In genomic region chr7:99331002-99331401, GRCh38 we compare ENCODE assay signal across 13 cellular contexts. TPM values are rescaled to one million over a fixed set of nuclear protein-coding genes. Genes with fewer than 3 reads are reported as not detected.
DNase-seq lines count a peak whose midpoint lies in the region; ATAC-seq lines count a peak whose summit lies in the region.
"Had no signal": no experiment of that assay in that cellular context is flagged by ENCODE, and none has a peak within 500 bp of the region (broad histone marks: within the 10 kb centered on the region; RNA-seq: fewer than 3 reads in every experiment).

No MANE protein-coding gene starts in this region.

- no peak overlapping the region for H3K4me3 Mint-ChIP-seq in activated naive CD4-positive, alpha-beta T cell treated with anti-CD3 and anti-CD28 coated beads, Interleukin-2, amount 10 ng/mL, durations not matched to agents 7 days and 5 days
- no peak overlapping the region for H3K4me3 Mint-ChIP-seq in stimulated activated naive B cell treated with anti-CD40 and anti-IgM and Interleukin-4, amounts not matched to agents 10 μg/mL and 1 μg/mL and 100 μg/mL, for 72 hours

- ATAC-seq in esophagus mucosa, result peak; percentile 72
- no peak for ATAC-seq in stimulated activated naive B cell treated with anti-CD40 and anti-IgM and Interleukin-4, amounts not matched to agents 10 μg/mL and 1 μg/mL and 100 μg/mL, for 72 hours (replicated peaks)
- no peak for ATAC-seq in HG02610 (IDR thresholded peaks at IDR 0.05; ENCODE audit: unreplicated experiment)

- H3K36me3 ChIP-seq in SK-N-MC (ENCODE audit: insufficient read depth, low read length), result peaks cover 44% of the 10 kb centered on the region

- H3K4me1 Mint-ChIP-seq in activated naive CD4-positive, alpha-beta T cell treated with anti-CD3 and anti-CD28 coated beads, Interleukin-2, amount 10 ng/mL, durations not matched to agents 7 days and 5 days, result peaks cover 55% of the 10 kb centered on the region
- peaks cover 15 to 45% of the 10 kb centered on the region in 2 donors for H3K4me1 Mint-ChIP-seq in stimulated activated naive B cell treated with anti-CD40 and anti-IgM and Interleukin-4, amounts not matched to agents 10 μg/mL and 1 μg/mL and 100 μg/mL, for 72 hours

- peak overlapping the region; percentile 73 for H3K27ac ChIP-seq in SK-N-MC

- CTCF ChIA-PET in activated naive CD4-positive, alpha-beta T cell treated with anti-CD3 and anti-CD28 coated beads, Interleukin-2, amount 10 ng/mL, durations not matched to agents 7 days and 5 days (lab: Charles Lee), result interaction anchor here (1.2 kb wide), 1 partner anchor 21 kb away, joined by 3 read pairs; no protein-coding TSS in a partner anchor

- no peaks in the 10 kb centered on the region for H3K27me3 Mint-ChIP-seq in activated naive CD4-positive, alpha-beta T cell treated with anti-CD3 and anti-CD28 coated beads, Interleukin-2, amount 10 ng/mL, durations not matched to agents 7 days and 5 days
- no peaks in the 10 kb centered on the region for H3K27me3 Mint-ChIP-seq in stimulated activated naive B cell treated with anti-CD40 and anti-IgM and Interleukin-4, amounts not matched to agents 10 μg/mL and 1 μg/mL and 100 μg/mL, for 72 hours
- H3K27me3 Mint-ChIP-seq: dendritic cell treated with granulocyte-macrophage colony-stimulating factor and Interleukin-4, amounts not matched to agents 40 ng/mL and 50 ng/mL, for 4 days; naive B cell had no signal

- H3K36me3 Mint-ChIP-seq in activated naive CD4-positive, alpha-beta T cell treated with anti-CD3 and anti-CD28 coated beads, Interleukin-2, amount 10 ng/mL, durations not matched to agents 7 days and 5 days, result peaks cover 22% of the 10 kb centered on the region
- peaks cover 15 to 33% of the 10 kb centered on the region in 2 donors for H3K36me3 Mint-ChIP-seq in stimulated activated naive B cell treated with anti-CD40 and anti-IgM and Interleukin-4, amounts not matched to agents 10 μg/mL and 1 μg/mL and 100 μg/mL, for 72 hours

- H3K4me3 ChIP-seq in SK-N-MC, result no peak overlapping the region

- peak overlapping the region; percentile 88 for H3K27ac Mint-ChIP-seq in activated naive CD4-positive, alpha-beta T cell treated with anti-CD3 and anti-CD28 coated beads, Interleukin-2, amount 10 ng/mL, durations not matched to agents 7 days and 5 days
- peak overlapping the region; percentile 25 for H3K27ac Mint-ChIP-seq in stimulated activated naive B cell treated with anti-CD40 and anti-IgM and Interleukin-4, amounts not matched to agents 10 μg/mL and 1 μg/mL and 100 μg/mL, for 72 hours

- no peaks in the 10 kb centered on the region for H3K9me3 Mint-ChIP-seq in activated naive CD4-positive, alpha-beta T cell treated with anti-CD3 and anti-CD28 coated beads, Interleukin-2, amount 10 ng/mL, durations not matched to agents 7 days and 5 days
- no peaks in the 10 kb centered on the region for H3K9me3 Mint-ChIP-seq in stimulated activated naive B cell treated with anti-CD40 and anti-IgM and Interleukin-4, amounts not matched to agents 10 μg/mL and 1 μg/mL and 100 μg/mL, for 72 hours
- H3K9me3 Mint-ChIP-seq: dendritic cell treated with granulocyte-macrophage colony-stimulating factor and Interleukin-4, amounts not matched to agents 40 ng/mL and 50 ng/mL, for 4 days; naive B cell had no signal

- H3K9ac ChIP-seq in SK-N-MC (ENCODE audit: insufficient read length), result peak overlapping the region; percentile 35

- DNase-seq in activated naive CD4-positive, alpha-beta T cell treated with anti-CD3 and anti-CD28 coated beads, Interleukin-2, amount 10 ng/mL, durations not matched to agents 7 days and 5 days, result no peak
- no peak for DNase-seq in activated naive CD4-positive, alpha-beta T cell (lab: John Stamatoyannopoulos, UW)
- DNase-seq in SK-N-MC (ENCODE audit: low read depth, low spot score) (no peak), NCI-H2081 treated with DMSO at 0.1 percent for 48 hours (lab: John Stamatoyannopoulos, UW) (no peak)
- DNase-seq in stimulated activated naive B cell treated with anti-CD40 and anti-IgM and Interleukin-4, amounts not matched to agents 10 μg/mL and 1 μg/mL and 100 μg/mL, for 72 hours, result no peak
- DNase-seq in central memory CD4-positive, alpha-beta T cell, result no peak
- DNase-seq: BE2C, hippocampal formation, naive B cell, SHP77 treated with DMSO at 0.1 percent for 48 hours had no signal

- no peaks in the 10 kb centered on the region for H3K9me3 ChIP-seq in SK-N-MC (ENCODE audit: low read depth, low read length)
- H3K9me3 ChIP-seq: BE2C had no signal

RNA-seq across cellular contexts. Expression of gene ARPC1A, which starts 5.3 kb away (rescaled TPM):
- total RNA-seq in esophagus mucosa, result 182 TPM

RNA-seq across cellular contexts. Expression of gene ARPC1B, which starts 43.5 kb away (rescaled TPM):
- total RNA-seq in esophagus mucosa, result 53.0 TPM

RNA-seq across cellular contexts. Expression of gene MYH16, which starts 58.4 kb away (rescaled TPM):
- not detected for total RNA-seq in esophagus mucosa
